Comparison of ENCODE assay signal across 1 cellular context in the genomic region with DNA sequence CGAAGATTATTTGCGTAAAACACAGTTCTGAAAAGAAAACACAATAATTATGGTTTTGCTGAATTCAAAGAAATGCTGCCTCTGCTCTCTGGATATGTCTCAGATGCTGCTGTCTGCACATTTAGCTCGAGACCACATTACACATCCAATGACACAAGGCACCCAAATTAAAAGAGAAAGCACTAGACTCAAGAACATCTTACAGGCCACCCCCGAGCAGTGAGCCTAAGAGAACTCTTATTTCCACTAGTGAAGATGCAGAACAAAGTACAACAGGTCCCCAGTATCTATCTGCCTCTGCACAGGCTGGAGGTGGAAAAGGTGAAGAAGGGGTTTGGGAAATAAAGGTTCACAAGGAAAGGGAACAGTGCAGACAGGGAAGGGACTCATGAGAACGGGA.
TF ChIP-seq lines count a peak whose summit lies in the region.

No MANE protein-coding gene starts in this region.

TF ChIP-seq in GM12878, 131 proteins besides CTCF, POLR2A, EP300 and RAD21:
- TF ChIP-seq, protein P1, sequence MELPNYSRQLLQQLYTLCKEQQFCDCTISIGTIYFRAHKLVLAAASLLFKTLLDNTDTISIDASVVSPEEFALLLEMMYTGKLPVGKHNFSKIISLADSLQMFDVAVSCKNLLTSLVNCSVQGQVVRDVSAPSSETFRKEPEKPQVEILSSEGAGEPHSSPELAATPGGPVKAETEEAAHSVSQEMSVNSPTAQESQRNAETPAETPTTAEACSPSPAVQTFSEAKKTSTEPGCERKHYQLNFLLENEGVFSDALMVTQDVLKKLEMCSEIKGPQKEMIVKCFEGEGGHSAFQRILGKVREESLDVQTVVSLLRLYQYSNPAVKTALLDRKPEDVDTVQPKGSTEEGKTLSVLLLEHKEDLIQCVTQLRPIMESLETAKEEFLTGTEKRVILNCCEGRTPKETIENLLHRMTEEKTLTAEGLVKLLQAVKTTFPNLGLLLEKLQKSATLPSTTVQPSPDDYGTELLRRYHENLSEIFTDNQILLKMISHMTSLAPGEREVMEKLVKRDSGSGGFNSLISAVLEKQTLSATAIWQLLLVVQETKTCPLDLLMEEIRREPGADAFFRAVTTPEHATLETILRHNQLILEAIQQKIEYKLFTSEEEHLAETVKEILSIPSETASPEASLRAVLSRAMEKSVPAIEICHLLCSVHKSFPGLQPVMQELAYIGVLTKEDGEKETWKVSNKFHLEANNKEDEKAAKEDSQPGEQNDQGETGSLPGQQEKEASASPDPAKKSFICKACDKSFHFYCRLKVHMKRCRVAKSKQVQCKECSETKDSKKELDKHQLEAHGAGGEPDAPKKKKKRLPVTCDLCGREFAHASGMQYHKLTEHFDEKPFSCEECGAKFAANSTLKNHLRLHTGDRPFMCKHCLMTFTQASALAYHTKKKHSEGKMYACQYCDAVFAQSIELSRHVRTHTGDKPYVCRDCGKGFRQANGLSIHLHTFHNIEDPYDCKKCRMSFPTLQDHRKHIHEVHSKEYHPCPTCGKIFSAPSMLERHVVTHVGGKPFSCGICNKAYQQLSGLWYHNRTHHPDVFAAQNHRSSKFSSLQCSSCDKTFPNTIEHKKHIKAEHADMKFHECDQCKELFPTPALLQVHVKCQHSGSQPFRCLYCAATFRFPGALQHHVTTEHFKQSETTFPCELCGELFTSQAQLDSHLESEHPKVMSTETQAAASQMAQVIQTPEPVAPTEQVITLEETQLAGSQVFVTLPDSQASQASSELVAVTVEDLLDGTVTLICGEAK (IDR thresholded peaks at IDR 0.05; ENCODE audit: borderline replicate concordance) = no peak
- TF ChIP-seq NFIC (IDR thresholded peaks at IDR 0.05; ENCODE audit: low read depth, low read length) (no peak), RUNX3 (IDR thresholded peaks at IDR 0.05; ENCODE audit: low read length) (peak; percentile 58; the same call in 1 of the 2 replicates), PAX5 (IDR thresholded peaks at IDR 0.05; ENCODE audit: borderline replicate concordance, low read depth, low read length) (no peak), NR2C1 (IDR thresholded peaks at IDR 0.05) (no peak), RELA (IDR thresholded peaks at IDR 0.05; ENCODE audit: borderline replicate concordance, partially characterized antibody) (no peak), CREB1 (IDR thresholded peaks at IDR 0.05; ENCODE audit: low read depth) (0 out of 2 replicates have a peak, but pooled peaks have one; percentile 10), EZH2 (IDR thresholded peaks at IDR 0.05; ENCODE audit: borderline replicate concordance, control insufficient read depth, low read depth, low read length) (no peak), JUNB (IDR thresholded peaks at IDR 0.05) (peak; percentile 38), EGR1 (IDR thresholded peaks at IDR 0.05; ENCODE audit: borderline replicate concordance in 1 of 2, low read depth in 2 of 2, low read length in 2 of 2) (no peak), TAF1 (IDR thresholded peaks at IDR 0.05; ENCODE audit: borderline replicate concordance, low read depth, low read length) (no peak), MTA3 (IDR thresholded peaks at IDR 0.05; ENCODE audit: borderline replicate concordance, low read length) (0 out of 2 replicates have a peak, but pooled peaks have one; percentile 15)
- TF ChIP-seq, protein P2, sequence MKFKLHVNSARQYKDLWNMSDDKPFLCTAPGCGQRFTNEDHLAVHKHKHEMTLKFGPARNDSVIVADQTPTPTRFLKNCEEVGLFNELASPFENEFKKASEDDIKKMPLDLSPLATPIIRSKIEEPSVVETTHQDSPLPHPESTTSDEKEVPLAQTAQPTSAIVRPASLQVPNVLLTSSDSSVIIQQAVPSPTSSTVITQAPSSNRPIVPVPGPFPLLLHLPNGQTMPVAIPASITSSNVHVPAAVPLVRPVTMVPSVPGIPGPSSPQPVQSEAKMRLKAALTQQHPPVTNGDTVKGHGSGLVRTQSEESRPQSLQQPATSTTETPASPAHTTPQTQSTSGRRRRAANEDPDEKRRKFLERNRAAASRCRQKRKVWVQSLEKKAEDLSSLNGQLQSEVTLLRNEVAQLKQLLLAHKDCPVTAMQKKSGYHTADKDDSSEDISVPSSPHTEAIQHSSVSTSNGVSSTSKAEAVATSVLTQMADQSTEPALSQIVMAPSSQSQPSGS (IDR thresholded peaks at IDR 0.05; ENCODE audit: low read length) = peak; percentile 30; the same call in 1 of the 2 replicates
- TF ChIP-seq, protein P3, sequence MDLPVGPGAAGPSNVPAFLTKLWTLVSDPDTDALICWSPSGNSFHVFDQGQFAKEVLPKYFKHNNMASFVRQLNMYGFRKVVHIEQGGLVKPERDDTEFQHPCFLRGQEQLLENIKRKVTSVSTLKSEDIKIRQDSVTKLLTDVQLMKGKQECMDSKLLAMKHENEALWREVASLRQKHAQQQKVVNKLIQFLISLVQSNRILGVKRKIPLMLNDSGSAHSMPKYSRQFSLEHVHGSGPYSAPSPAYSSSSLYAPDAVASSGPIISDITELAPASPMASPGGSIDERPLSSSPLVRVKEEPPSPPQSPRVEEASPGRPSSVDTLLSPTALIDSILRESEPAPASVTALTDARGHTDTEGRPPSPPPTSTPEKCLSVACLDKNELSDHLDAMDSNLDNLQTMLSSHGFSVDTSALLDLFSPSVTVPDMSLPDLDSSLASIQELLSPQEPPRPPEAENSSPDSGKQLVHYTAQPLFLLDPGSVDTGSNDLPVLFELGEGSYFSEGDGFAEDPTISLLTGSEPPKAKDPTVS (IDR thresholded peaks at IDR 0.05; ENCODE audit: low read depth, low read length) = no peak
TF ChIP-seq in GM12878: peak in this region for 5.
